Comparison of ENCODE assay signal across 8 cellular contexts in the genomic region with DNA sequence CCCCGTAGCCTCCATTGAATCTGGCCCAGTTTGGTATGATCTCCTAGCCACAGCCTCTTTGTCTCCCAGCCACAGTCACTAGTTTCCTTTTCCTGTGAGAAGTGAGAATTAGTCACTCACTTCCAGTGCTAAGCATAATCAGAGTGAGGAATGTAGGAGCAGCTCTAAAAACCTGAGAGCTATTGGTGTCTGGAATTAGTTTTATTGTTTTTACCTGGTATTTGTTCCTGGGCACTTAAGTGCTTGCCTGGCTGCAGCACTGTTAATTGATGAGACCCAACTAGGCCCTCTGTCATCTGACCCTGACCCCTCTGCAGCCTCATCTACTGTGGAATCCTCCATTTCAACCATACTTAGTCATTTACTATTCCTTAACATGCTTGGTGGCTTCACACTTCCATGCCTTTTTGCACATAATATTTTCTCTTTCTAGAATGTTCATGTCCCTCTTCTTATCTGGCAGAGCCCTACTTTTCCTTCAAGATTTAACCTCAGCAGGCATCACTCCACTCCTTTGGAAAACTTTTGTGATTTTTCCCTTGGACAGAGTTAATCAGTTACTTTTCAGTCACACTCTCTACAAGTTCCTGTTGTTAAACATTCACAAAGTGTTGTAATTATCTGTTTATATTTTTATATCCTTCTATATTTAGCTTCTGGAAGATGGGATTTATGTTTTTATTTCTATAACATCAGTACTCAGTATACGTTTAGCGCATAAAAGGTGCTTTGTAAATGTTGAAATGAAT. TPM values are rescaled to one million over a fixed set of nuclear protein-coding genes. Genes with fewer than 3 reads are reported as not detected.
DNase-seq lines count a peak whose midpoint lies in the region; ATAC-seq, FAIRE-seq and TF ChIP-seq lines count a peak whose summit lies in the region.

No MANE protein-coding gene starts in this region.

- POLR2A ChIA-PET in GM12878 (lab: Charles Lee): interaction anchor here (1.2 to 1.5 kb wide), 3 partner anchors 25 to 42 kb away, joined by 3 to 10 read pairs (median 4); no protein-coding TSS in a partner anchor

- RAD21 ChIA-PET in GM12878 (lab: Charles Lee; ENCODE audit: unreplicated experiment): interaction anchor here (0.8 to 2.1 kb wide), 12 partner anchors 9 to 101 kb away, joined by 3 to 6 read pairs (median 3); no protein-coding TSS in a partner anchor

- DNase-seq in CD4-positive, CD25-positive, alpha-beta regulatory T cell: no peak
- DNase-seq in GM12878 (ENCODE audit: low read depth, low spot score) (no peak), coronary artery (ENCODE audit: low spot score) (no peak), erythroblast (lab: John Stamatoyannopoulos, UW) (no peak), D721Med (ENCODE audit: insufficient read length, low spot score) (no peak)
- no peak for DNase-seq in activated CD4-positive, alpha-beta T cell treated with anti-CD3 and anti-CD28 coated beads for 48 hours

- H4K20me1 ChIP-seq in GM12878 (ENCODE audit: control insufficient read depth, insufficient read depth): no peaks in the 10 kb centered on the region

- H3K27ac Mint-ChIP-seq in CD4-positive, CD25-positive, alpha-beta regulatory T cell: peak overlapping the region; percentile 90 to 95 (median 94)

- no peaks in the 10 kb centered on the region for H3K9me3 Mint-ChIP-seq in CD4-positive, CD25-positive, alpha-beta regulatory T cell

- H3K4me1 Mint-ChIP-seq in CD4-positive, CD25-positive, alpha-beta regulatory T cell: peaks cover 43 to 71% (median 61%) of the 10 kb centered on the region in 4 donors

- H2AFZ ChIP-seq in GM12878 (ENCODE audit: control insufficient read depth, low read depth, low read length): no peak overlapping the region

- no peaks in the 10 kb centered on the region for H3K36me3 ChIP-seq in CD4-positive, CD25-positive, alpha-beta regulatory T cell (ENCODE audit: control insufficient read depth, insufficient read depth, low read length)
- H3K36me3 ChIP-seq in GM12878 (ENCODE audit: control insufficient read depth in 2 of 2, insufficient read depth in 2 of 2, low read length in 1 of 2) (no peaks in the 10 kb centered on the region), mesodermal cell (ENCODE audit: control insufficient read depth, insufficient read depth, low read length) (no peaks in the 10 kb centered on the region)

- FAIRE-seq in GM12878 (lab: Jason Lieb, UNC) (no peak), D721Med (lab: Jason Lieb, UNC) (no peak)

- H3K9me3 ChIP-seq in CD4-positive, CD25-positive, alpha-beta regulatory T cell (ENCODE audit: control insufficient read depth in 2 of 2, low read length in 2 of 2): no peaks in the 10 kb centered on the region
- H3K9me3 ChIP-seq in GM12878 (replicated peaks; ENCODE audit: control insufficient read depth, insufficient read depth, low read length): no peaks in the 10 kb centered on the region
- H3K9me3 ChIP-seq in mesodermal cell (ENCODE audit: control insufficient read depth, low read length): no peaks in the 10 kb centered on the region

- no peaks in the 10 kb centered on the region for H3K27me3 Mint-ChIP-seq in CD4-positive, CD25-positive, alpha-beta regulatory T cell

- TF ChIP-seq CTCF in GM12878 (IDR thresholded peaks at IDR 0.05 in 2 of 3, conservative IDR thresholded peaks at IDR 0.05 in 1 of 3; ENCODE audit: control insufficient read depth in 2 of 3, extremely low read depth in 1 of 3, insufficient read depth in 1 of 3, low read depth in 3 of 3, low read length in 3 of 3): no peak
- no peak for TF ChIP-seq CTCF in coronary artery (IDR thresholded peaks at IDR 0.05)
- TF ChIP-seq CTCF in D721Med (IDR thresholded peaks at IDR 0.05; ENCODE audit: insufficient read depth, missing control alignments): no peak

- H3K4me3 Mint-ChIP-seq in CD4-positive, CD25-positive, alpha-beta regulatory T cell: peak overlapping the region; percentile 20 to 51 (median 26)

- ATAC-seq in CD4-positive, CD25-positive, alpha-beta regulatory T cell (ENCODE audit: low read depth in 2 of 2): peak in 1 of 2 donors; percentile 38
- ATAC-seq in HG02642 (IDR thresholded peaks at IDR 0.05; ENCODE audit: poor library complexity, unreplicated experiment) (peak; percentile 31), GM12878 (peak; percentile 60)

- 97% methylated on average over 3 of the region's 3 CpGs for WGBS in GM12878 (ENCODE audit: insufficient coverage, insufficient replicate concordance, low lambda C conversion rate, missing lambda C conversion rate)
- WGBS in mesodermal cell (ENCODE audit: insufficient coverage in 2 of 2), 2 experiments: no CpG with 5 or more reads among the region's 3 CpGs

- in situ Hi-C loops in GM12878 (cut with MboI): no loop called here

- peak overlapping the region; percentile 16 for H3K4me3 ChIP-seq in CD4-positive, CD25-positive, alpha-beta regulatory T cell (ENCODE audit: low read depth, low read length)
- no peak overlapping the region for H3K4me3 ChIP-seq in GM12878
- H3K4me3 ChIP-seq in mesodermal cell (ENCODE audit: extremely low read depth, insufficient read depth, low read length, poor library complexity, severe bottlenecking): no peak overlapping the region
- H3K4me3 ChIP-seq in coronary artery: no peak overlapping the region

- H3K27me3 ChIP-seq in CD4-positive, CD25-positive, alpha-beta regulatory T cell (ENCODE audit: control insufficient read depth, insufficient read depth, low read length): no peaks in the 10 kb centered on the region
- no peaks in the 10 kb centered on the region for H3K27me3 ChIP-seq in GM12878 (replicated peaks in 1 of 2; ENCODE audit: control insufficient read depth in 2 of 2, insufficient read depth in 2 of 2, low read length in 1 of 2)

- intact Hi-C loops in GM12878 (cut with micrococcal nuclease; ENCODE audit: unreplicated experiment): no loop called here

- CTCF ChIA-PET in GM12878 (lab: Yijun Ruan, JAX): interaction anchor here (0.6 to 3.1 kb wide), 10 partner anchors 12 to 152 kb away, joined by 3 to 17 read pairs (median 4); no protein-coding TSS in a partner anchor

- H3K4me1 ChIP-seq in CD4-positive, CD25-positive, alpha-beta regulatory T cell (ENCODE audit: control insufficient read depth, insufficient read depth, low read length, poor library complexity, severe bottlenecking): peaks cover 59% of the 10 kb centered on the region
- H3K4me1 ChIP-seq in GM12878 (ENCODE audit: control insufficient read depth, insufficient read depth, low read length) (peaks cover 25% of the 10 kb centered on the region), mesodermal cell (ENCODE audit: control insufficient read depth, insufficient read depth, low read length, poor library complexity, severe bottlenecking) (peaks cover 35% of the 10 kb centered on the region)

- no TSS peak for BruUV-seq in GM12878 (replicated peaks; lab: Mats Ljungman, UMichigan)

- no peak for TF ChIP-seq POLR2A in GM12878 (IDR thresholded peaks at IDR 0.05; ENCODE audit: low read depth, low read length)
- TF ChIP-seq POLR2A in erythroblast (IDR thresholded peaks at IDR 0.05; ENCODE audit: low read length): no peak

- TF ChIP-seq RAD21 in GM12878 (IDR thresholded peaks at IDR 0.05; ENCODE audit: insufficient read depth, low read depth, low read length): no peak

- SMC1A ChIA-PET in GM12878 (lab: Charles Lee; ENCODE audit: uncharacterized antibody, unreplicated experiment): interaction anchor here (0.6 to 4.3 kb wide), 16 partner anchors 9 to 73 kb away, joined by 3 to 45 read pairs (median 4); partner anchors contain the start of gene PDE8A

- peaks cover 45% of the 10 kb centered on the region for H3K79me2 ChIP-seq in GM12878 (ENCODE audit: control insufficient read depth, insufficient read depth, low read length)

- H3K9ac ChIP-seq in GM12878 (ENCODE audit: control insufficient read depth, insufficient read depth, low read length): no peak overlapping the region

- no peaks in the 10 kb centered on the region for H3K36me3 Mint-ChIP-seq in CD4-positive, CD25-positive, alpha-beta regulatory T cell

- TF ChIP-seq EP300 in GM12878 (IDR thresholded peaks at IDR 0.05; ENCODE audit: borderline replicate concordance in 1 of 2, control insufficient read depth in 1 of 2, low read depth in 2 of 2, low read length in 2 of 2): no peak

- H3K27ac ChIP-seq in CD4-positive, CD25-positive, alpha-beta regulatory T cell (ENCODE audit: insufficient read depth, low read length, poor library complexity, severe bottlenecking): peak overlapping the region; percentile 62
- H3K27ac ChIP-seq in GM12878 (ENCODE audit: control insufficient read depth, insufficient read depth): peak overlapping the region; percentile 29
- peak overlapping the region; percentile 75 for H3K27ac ChIP-seq in mesodermal cell (ENCODE audit: low read depth, low read length, severe bottlenecking)
- H3K27ac ChIP-seq in coronary artery: no peak overlapping the region

- no peak overlapping the region for H3K4me2 ChIP-seq in GM12878 (ENCODE audit: control insufficient read depth, insufficient read depth)

RNA-seq across cellular contexts. Expression of gene PDE8A, which starts 48.8 kb away (rescaled TPM):
- 28.9 TPM for total RNA-seq in CD4-positive, CD25-positive, alpha-beta regulatory T cell
- polyA plus RNA-seq in CD4-positive, CD25-positive, alpha-beta regulatory T cell: 1 to 10 TPM; 2.0 to 4.9 (median 4.1) TPM
- 284 and 339 TPM in 2 replicates for total RNA-seq in GM12878 (2013; cell fraction: nucleolus; rRNA removed)
- total RNA-seq in GM12878 (2014; rRNA removed): 26.2 and 37.3 TPM in 2 replicates
- 28.3 and 29.1 TPM in 2 replicates for total RNA-seq in GM12878 (2014; rRNA removed; fragmentation: Illumina TruSeq; extraction: Trizol)
- total RNA-seq in GM12878 (2021): 26.8 and 28.4 TPM in 2 replicates
- 21.8 TPM for polyA plus RNA-seq in GM12878 (2011; ENCODE audit: low read depth)
- polyA plus RNA-seq in GM12878 (2011; rRNA removed): 69.2 and 83.5 TPM in 2 replicates
- polyA plus RNA-seq in GM12878 (2011; cell fraction: cytosol; rRNA removed): 30.3 and 31.9 TPM in 2 replicates
- polyA plus RNA-seq in GM12878 (2011; cell fraction: nucleus; rRNA removed): 137 and 139 TPM in 2 replicates
- polyA plus RNA-seq in GM12878 (2012): 21.2 and 25.2 TPM in 2 replicates
- 33.9 and 51.0 TPM in 2 replicates for polyA plus RNA-seq in GM12878 (2014; fragmentation: Illumina TruSeq; extraction: Trizol)
- polyA plus RNA-seq in GM12878 (2014; fragmentation: Nextera tagmentation; extraction: Ambion mirVana): 1 to 10 TPM; 6.7 to 9.9 TPM
- polyA plus RNA-seq in GM12878 (2014; rRNA removed): 31.1 and 39.9 TPM in 2 replicates
- 10 to 100 TPM; 12.0 to 14.8 TPM for polyA plus RNA-seq in GM12878 (2016; fragmentation: Nextera tagmentation; extraction: Ambion mirVana)
- 55.1 and 82.7 TPM in 2 replicates for polyA minus RNA-seq in GM12878 (2011; rRNA and poly(A)+ RNA removed)
- polyA minus RNA-seq in GM12878 (2011; cell fraction: cytosol; rRNA and poly(A)+ RNA removed): 17.4 and 24.4 TPM in 2 replicates
- polyA minus RNA-seq in GM12878 (2011; cell fraction: nucleus; rRNA and poly(A)+ RNA removed): 46.2 and 60.8 TPM in 2 replicates
- polyA plus RNA-seq in mesodermal cell (2013, experiment 1 of 2): 13.9 TPM
- polyA plus RNA-seq in mesodermal cell (2013, experiment 2 of 2): 14.5 TPM

Comparison
In these comparisons a context has a peak if more than half of its experiments do, and no peak if none do; other contexts are left out.
1. H3K27ac ChIP-seq: peak in CD4-positive, CD25-positive, alpha-beta regulatory T cell (single experiment), GM12878 (single experiment) and mesodermal cell (single experiment); none in coronary artery (0 of 2).